Comparison of ENCODE assay signal across 20 cellular contexts in the genomic region with DNA sequence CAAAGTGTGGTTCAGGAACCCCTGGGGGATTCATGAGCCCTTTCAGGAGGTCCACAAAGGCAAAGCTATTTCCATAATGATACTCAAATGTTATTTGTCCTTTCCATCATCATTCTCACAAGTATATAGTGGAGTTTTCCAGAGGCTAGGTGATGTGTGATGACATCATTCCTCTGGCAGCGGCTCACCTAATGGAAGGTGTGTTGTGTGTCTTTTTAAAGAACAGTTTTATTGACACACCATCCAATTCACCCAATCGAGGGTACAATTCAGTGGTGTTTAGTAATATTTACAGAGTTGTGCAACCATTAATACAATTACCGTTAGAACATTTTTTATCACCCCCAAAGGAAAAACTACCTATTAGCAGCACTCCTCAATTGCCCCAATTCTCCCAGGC.
"Had no signal": no experiment of that assay in that cellular context is flagged by ENCODE, and none has a peak within 500 bp of the region (broad histone marks: within the 10 kb centered on the region; RNA-seq: fewer than 3 reads in every experiment).

No MANE protein-coding gene starts in this region.

- ATAC-seq: activated CD4-positive, CD25-positive, alpha-beta regulatory T cell treated with anti-CD3 and anti-CD28 coated beads, Interleukin-2, amount 50 U/mL, for 24 hours; activated CD8-positive, alpha-beta T cell treated with anti-CD3 and anti-CD28 coated beads, Interleukin-2, amount 10 ng/mL, durations not matched to agents 7 days and 5 days; PC-3 had no signal

- H3K27me3 ChIP-seq: adrenal gland had no signal

- H3K9me3 ChIP-seq: adrenal gland had no signal

- H3K4me3 ChIP-seq: adrenal gland had no signal

- FAIRE-seq: RCC 7860 had no signal

- DNase-seq: activated CD4-positive, alpha-beta T cell treated with anti-CD3 and anti-CD28 coated beads for 4 hours; activated CD4-positive, alpha-beta T cell treated with anti-CD3 and anti-CD28 coated beads, Interleukin-2, amount 50 U/mL, for 4 hours; activated CD8-positive, alpha-beta memory T cell treated with anti-CD3 and anti-CD28 coated beads, Interleukin-2, amount 50 U/mL, for 48 hours; activated CD8-positive, alpha-beta T cell treated with anti-CD3 and anti-CD28 coated beads, Interleukin-2, amount 10 ng/mL, durations not matched to agents 7 days and 5 days; activated naive CD4-positive, alpha-beta T cell treated with anti-CD3 and anti-CD28 coated beads, Interleukin-2, amount 50 U/mL, for 16 hours; activated naive CD8-positive, alpha-beta T cell treated with anti-CD3 and anti-CD28 coated beads, Interleukin-2, amount 10 ng/mL, durations not matched to agents 7 days and 5 days; activated T-cell treated with anti-CD3 and anti-CD28 coated beads, Interleukin-2, amount 50 U/mL, for 1 hour; anterior cingulate cortex; cerebellar nuclear complex; NCI-H1092; NCI-H1417; NCI-H1694 treated with DMSO at 0.1 percent for 48 hours; NCI-H2029 treated with DMSO at 0.1 percent for 48 hours; NCI-H446; NCI-H524; PC-3; SHP77 treated with DMSO at 0.1 percent for 48 hours had no signal

- H3K27ac ChIP-seq: adrenal gland had no signal

- H3K4me1 ChIP-seq: adrenal gland had no signal
